In genomic region chr7:120273476-120273975, GRCh38 we compare ENCODE assay signal across 8 cellular contexts. TPM values are rescaled to one million over a fixed set of nuclear protein-coding genes. Genes with fewer than 3 reads are reported as not detected.
DNase-seq lines count a peak whose midpoint lies in the region; ATAC-seq, FAIRE-seq and TF ChIP-seq lines count a peak whose summit lies in the region.

No MANE protein-coding gene starts in this region.

- H3K4me2 ChIP-seq in A549, result peak overlapping the region; percentile 97

- CTCF ChIA-PET in A549 (lab: Yijun Ruan, JAX), result interaction anchor here (0.9 kb wide), 1 partner anchor 8 kb away, joined by 5 read pairs; no protein-coding TSS in a partner anchor

- no peak for FAIRE-seq in A549 (lab: Jason Lieb, UNC)

- H3K36me3 ChIP-seq in thoracic aorta, result no peaks in the 10 kb centered on the region

- ATAC-seq in A549, result peak; percentile 48 to 59; a peak in 4 of 6 replicates
- peak; percentile 42 for ATAC-seq in GM18517 (IDR thresholded peaks at IDR 0.05; ENCODE audit: unreplicated experiment)
- ATAC-seq in HG02943 (IDR thresholded peaks at IDR 0.05; ENCODE audit: low read depth, unreplicated experiment), result peak; percentile 70
- no peak for ATAC-seq in thoracic aorta (ENCODE audit: insufficient number of reproducible peaks, low FRiP score, low read depth)
- ATAC-seq in left lobe of liver, result no peak

- peak in 1 of 2 experiments; percentile 6 for DNase-seq in A549 (ENCODE audit: low read depth in 1 of 2, low spot score in 1 of 2)
- peak; percentile 43 for DNase-seq in NCI-H2196 (lab: John Stamatoyannopoulos, UW; ENCODE audit: unreplicated experiment)
- DNase-seq in caudate nucleus (lab: John Stamatoyannopoulos, UW), result peak in 49 of 61 donors; percentile 14 to 85 (median 56)
- peak; percentile 88 for DNase-seq in left kidney (ENCODE audit: low read depth, low spot score)
- no peak for DNase-seq in thoracic aorta (ENCODE audit: low spot score)
- DNase-seq in left lobe of liver (ENCODE audit: low spot score), result no peak

- H3K9me3 ChIP-seq in A549, result no peaks in the 10 kb centered on the region
- H3K9me3 ChIP-seq in thoracic aorta, result no peaks in the 10 kb centered on the region

- H3K27me3 ChIP-seq in thoracic aorta (replicated peaks; ENCODE audit: insufficient read depth), result no peaks in the 10 kb centered on the region

- WGBS in A549 (ENCODE audit: missing lambda C conversion rate), result 13% methylated on average over 34 of the region's 38 CpGs

- H3K27ac ChIP-seq in A549, result no peak overlapping the region
- peak overlapping the region; percentile 58 for H3K27ac ChIP-seq in caudate nucleus (ENCODE audit: low read depth, low read length)
- H3K27ac ChIP-seq in thoracic aorta, result no peak overlapping the region

- no peak for TF ChIP-seq POLR2A in A549 (IDR thresholded peaks at IDR 0.05; ENCODE audit: low read length)

- TF ChIP-seq CTCF in A549 (IDR thresholded peaks at IDR 0.05) (no peak), thoracic aorta (IDR thresholded peaks at IDR 0.05) (no peak)

- H3K4me1 ChIP-seq in A549 (peaks cover 8% of the 10 kb centered on the region), thoracic aorta (ENCODE audit: control insufficient read depth in 1 of 2, low read depth in 2 of 2) (peaks cover 0 to 8% of the 10 kb centered on the region in 2 donors)

- POLR2A ChIA-PET in A549 (lab: Yijun Ruan, JAX), result no interaction called here

- peak overlapping the region; percentile 40 for H3K4me3 ChIP-seq in A549
- peak overlapping the region; percentile 70 for H3K4me3 ChIP-seq in thoracic aorta

- TF ChIP-seq RAD21 in A549 (conservative IDR thresholded peaks at IDR 0.05 in 1 of 2, IDR thresholded peaks at IDR 0.05 in 1 of 2), result no peak

- no peak for TF ChIP-seq EP300 in A549 (IDR thresholded peaks at IDR 0.05)

TF ChIP-seq in A549, 52 proteins besides CTCF, POLR2A, EP300 and RAD21:
- TF ChIP-seq MAFK (IDR thresholded peaks at IDR 0.05; ENCODE audit: partially characterized antibody) (no peak), E2F6 (IDR thresholded peaks at IDR 0.05; ENCODE audit: borderline replicate concordance, low read depth) (no peak), HOXB5 (CRISPR knock-in tag; IDR thresholded peaks at IDR 0.05) (no peak), KDM1A (IDR thresholded peaks at IDR 0.05; ENCODE audit: low read depth) (no peak), ZC3H11A (IDR thresholded peaks at IDR 0.05) (no peak), POLR2AphosphoS2 (conservative IDR thresholded peaks at IDR 0.05; ENCODE audit: low read length) (no peak), CBX2 (IDR thresholded peaks at IDR 0.05; ENCODE audit: borderline replicate concordance, low read depth) (no peak), BCL3 (IDR thresholded peaks at IDR 0.05) (no peak), RCOR1 (IDR thresholded peaks at IDR 0.05; ENCODE audit: low read depth, low read length) (no peak), HOXB13 (CRISPR knock-in tag; IDR thresholded peaks at IDR 0.05; ENCODE audit: low read depth) (no peak), SREBF2 (IDR thresholded peaks at IDR 0.05) (no peak), ZNF302 (CRISPR knock-in tag; IDR thresholded peaks at IDR 0.05) (no peak), REST (IDR thresholded peaks at IDR 0.05) (no peak), HDAC2 (IDR thresholded peaks at IDR 0.05) (no peak), RARB (CRISPR knock-in tag; IDR thresholded peaks at IDR 0.05) (no peak)

RNA-seq across cellular contexts. Expression of gene KCND2, which starts 0.6 kb away (rescaled TPM):
- polyA plus RNA-seq in A549 (2011; rRNA removed) (0.01 TPM in 1 of 2 replicates, not detected in the other), A549 (2017; fragmentation: RNase III; extraction: RNeasy Plus Mini Kit Qiagen cat#74134 plus additional on column Dnase treatment) (not detected in 3 replicates)
- polyA plus RNA-seq in A549 (2012; cell fraction: cytosol; rRNA removed), result 0.06 TPM in 1 of 2 replicates, not detected in the other
- not detected in 2 replicates for polyA plus RNA-seq in A549 (2012; cell fraction: nucleus; rRNA removed)
- polyA minus RNA-seq in A549 (2011; rRNA and poly(A)+ RNA removed), result not detected in 2 replicates
- total RNA-seq in thoracic aorta (under 1 TPM; 0.14 to 0.99 TPM), left lobe of liver (0.03 TPM)

Comparison
In these comparisons a context has a peak if more than half of its experiments do, and no peak if none do; other contexts are left out.
1. ATAC-seq: peak in A549 (2 of 2), GM18517 (single experiment) and HG02943 (single experiment); none in thoracic aorta (single experiment) and left lobe of liver (single experiment).
2. DNase-seq: peak in NCI-H2196 (single experiment), caudate nucleus (49 of 61) and left kidney (single experiment); none in thoracic aorta (single experiment) and left lobe of liver (single experiment).